8 cellular contexts compared by ENCODE assay signal in genomic region chr3:127590593-127591477, GRCh38. TPM values are rescaled to one million over a fixed set of nuclear protein-coding genes. Genes with fewer than 3 reads are reported as not detected.
DNase-seq lines count a peak whose midpoint lies in the region; ATAC-seq and TF ChIP-seq lines count a peak whose summit lies in the region.

TSS of gene TPRA1 (minus strand) at chr3:127590733. CDS start at chr3:127580146, 10,587 bp downstream.

- no peaks in the 10 kb centered on the region for H3K27me3 ChIP-seq in mononuclear cell (ENCODE audit: insufficient read depth, low read length)

- H3K4me3 ChIP-seq in epithelial cell of esophagus (ENCODE audit: low read length) (peak within 1 kb of the TSS; percentile 77), mononuclear cell (ENCODE audit: low read length) (peak within 1 kb of the TSS; percentile 78)

- TF ChIP-seq CTCF in epithelial cell of esophagus (IDR thresholded peaks at IDR 0.05; ENCODE audit: insufficient read depth, low read depth, low read length, missing control alignments), result no peak

- no peaks in the 10 kb centered on the region for H3K9me3 ChIP-seq in mononuclear cell (ENCODE audit: low read depth, low read length)

- H3K4me1 ChIP-seq in mononuclear cell (ENCODE audit: insufficient read depth, low read length), result peaks cover 35% of the 10 kb centered on the region

- DNase-seq in DMS153 (lab: John Stamatoyannopoulos, UW) (peak; percentile 98), HuH-7.5 (ENCODE audit: low spot score) (peak; percentile 99), OCI-M1 (lab: John Stamatoyannopoulos, UW) (peak; percentile 99), activated T-cell treated with anti-CD3 and anti-CD28 coated beads for 24 hours (ENCODE audit: low read depth) (peak; percentile 77), epithelial cell of esophagus (ENCODE audit: low read depth) (peak; percentile 98)
- DNase-seq in stimulated activated CD8-positive, alpha-beta memory T cell treated with anti-CD3 and anti-CD28 coated beads, Interleukin-4, amount 100 ng/mL, for 1 hour (ENCODE audit: low read depth in 2 of 2, low spot score in 1 of 2), result peak; percentile 51 to 52

- peak; percentile 69 for ATAC-seq in GM21526 (IDR thresholded peaks at IDR 0.05; ENCODE audit: low FRiP score, unreplicated experiment)

RNA-seq across cellular contexts. Expression of gene TPRA1, which starts in this region (rescaled TPM):
- total RNA-seq in mononuclear cell, result 9.3 TPM

Comparison
In these comparisons a context has a peak if more than half of its experiments do, and no peak if none do; other contexts are left out.
1. Peak in every context shown above with its lines: DNase-seq, ATAC-seq and H3K4me3 ChIP-seq.